Comparison of ENCODE assay signal across 8 cellular contexts in the genomic region with DNA sequence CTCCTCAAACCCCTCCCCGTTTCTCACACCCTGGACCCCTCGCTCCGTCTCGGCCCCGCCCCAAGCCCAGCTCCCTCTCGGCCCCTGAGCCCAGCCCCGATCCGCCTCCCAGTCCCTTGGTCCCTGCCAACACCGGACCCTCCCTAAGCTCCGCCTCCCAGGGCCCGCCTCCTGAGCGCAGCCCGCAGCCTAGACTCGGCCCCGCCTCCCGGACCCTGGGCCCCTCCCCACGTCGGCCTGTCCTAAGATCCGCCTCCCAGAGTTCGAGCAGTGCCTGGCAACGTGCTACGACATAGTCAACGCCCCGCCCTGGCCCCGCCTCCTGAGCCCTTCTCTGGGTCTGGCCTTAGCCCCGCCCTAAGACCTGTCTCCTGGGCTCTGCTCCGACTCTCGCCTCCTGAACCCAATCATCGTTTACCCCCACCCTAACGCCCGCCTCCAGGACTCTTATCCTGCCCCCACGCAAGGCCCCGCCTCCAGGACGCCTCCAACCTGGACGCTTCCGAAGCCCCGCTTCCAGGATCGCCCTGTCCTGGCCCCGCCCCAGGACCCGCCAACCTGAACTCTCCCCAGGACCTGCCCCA. TPM values are rescaled to one million over a fixed set of nuclear protein-coding genes. Genes with fewer than 3 reads are reported as not detected.
DNase-seq lines count a peak whose midpoint lies in the region; ATAC-seq lines count a peak whose summit lies in the region.
"Not testable (repeated sequence)": the region's sequence is repeated elsewhere in the genome, so short reads cannot be mapped to it uniquely, and the experiment has no call there.

No MANE protein-coding gene starts in this region.

- intact Hi-C loops in naive thymus-derived CD4-positive, alpha-beta T cell (cut with micrococcal nuclease), result loop anchor here (1.0 to 10.0 kb wide), 22 partner anchors 74 to 1954 kb away; a partner anchor contains a TSS

- peak overlapping the region; percentile 82 to 94 (median 91) for H3K4me3 Mint-ChIP-seq in naive thymus-derived CD4-positive, alpha-beta T cell
- peak overlapping the region; percentile 75 for H3K4me3 Mint-ChIP-seq in stimulated activated effector memory CD8-positive, alpha-beta T cell treated with anti-CD3 and anti-CD28 coated beads, Interleukin-12 subunit alpha, Interleukin-12 subunit beta, amount 100 ng/mL, for 72 hours

- peak overlapping the region; percentile 83 for H3K27ac ChIP-seq in naive thymus-derived CD4-positive, alpha-beta T cell (ENCODE audit: low read depth, low read length)

- H3K36me3 ChIP-seq in naive thymus-derived CD4-positive, alpha-beta T cell (ENCODE audit: control insufficient read depth in 2 of 3, insufficient read depth in 3 of 3, low read length in 3 of 3), result not testable (repeated sequence)

- not testable (repeated sequence) for H3K4me1 ChIP-seq in naive thymus-derived CD4-positive, alpha-beta T cell (ENCODE audit: control insufficient read depth in 2 of 2, insufficient read depth in 2 of 2, low read length in 2 of 2)

- not testable (repeated sequence) for H3K36me3 Mint-ChIP-seq in naive thymus-derived CD4-positive, alpha-beta T cell; stimulated activated effector memory CD8-positive, alpha-beta T cell treated with anti-CD3 and anti-CD28 coated beads, Interleukin-12 subunit alpha, Interleukin-12 subunit beta, amount 100 ng/mL, for 72 hours

- H3K9me3 Mint-ChIP-seq in naive thymus-derived CD4-positive, alpha-beta T cell; stimulated activated effector memory CD8-positive, alpha-beta T cell treated with anti-CD3 and anti-CD28 coated beads, Interleukin-12 subunit alpha, Interleukin-12 subunit beta, amount 100 ng/mL, for 72 hours: not testable (repeated sequence)

- CTCF ChIA-PET in naive thymus-derived CD4-positive, alpha-beta T cell (lab: Charles Lee), result not testable (repeated sequence)

- H3K4me1 Mint-ChIP-seq in naive thymus-derived CD4-positive, alpha-beta T cell, result peaks cover 6 to 18% (median 13%) of the 10 kb centered on the region in 7 donors
- H3K4me1 Mint-ChIP-seq in stimulated activated effector memory CD8-positive, alpha-beta T cell treated with anti-CD3 and anti-CD28 coated beads, Interleukin-12 subunit alpha, Interleukin-12 subunit beta, amount 100 ng/mL, for 72 hours, result peaks cover 16% of the 10 kb centered on the region

- not testable (repeated sequence) for H3K27me3 Mint-ChIP-seq in naive thymus-derived CD4-positive, alpha-beta T cell

- not testable (repeated sequence) for H3K27me3 ChIP-seq in naive thymus-derived CD4-positive, alpha-beta T cell (ENCODE audit: control insufficient read depth in 2 of 2, insufficient read depth in 2 of 2, low read length in 2 of 2)

- H3K27ac Mint-ChIP-seq in naive thymus-derived CD4-positive, alpha-beta T cell, result peak overlapping the region; percentile 86 to 99 (median 94)
- peak overlapping the region; percentile 81 for H3K27ac Mint-ChIP-seq in stimulated activated effector memory CD8-positive, alpha-beta T cell treated with anti-CD3 and anti-CD28 coated beads, Interleukin-12 subunit alpha, Interleukin-12 subunit beta, amount 100 ng/mL, for 72 hours

- peak overlapping the region; percentile 53 for H3K4me3 ChIP-seq in naive thymus-derived CD4-positive, alpha-beta T cell (ENCODE audit: low read length)

- DNase-seq in DMS79 treated with DMSO at 0.1 percent for 48 hours (lab: John Stamatoyannopoulos, UW) (peak; percentile 95), GOT3 (lab: John Stamatoyannopoulos, UW) (peak; percentile 99), LHCN-M2 (ENCODE audit: low read depth) (peak; percentile 97), RPMI7951 (ENCODE audit: low read depth) (peak; percentile 98), fibroblast of gingiva (ENCODE audit: low read depth) (peak; percentile 99)
- peak; percentile 97 to 99 for DNase-seq in activated T-helper 1 cell treated with anti-CD3 and anti-CD28 coated beads, Interleukin-2, amount 50 U/mL, for 16 hours (ENCODE audit: low read depth in 1 of 2, low spot score in 1 of 2)
- peak; percentile 97 to 100 (median 99) for DNase-seq in naive thymus-derived CD4-positive, alpha-beta T cell
- DNase-seq in stimulated activated effector memory CD8-positive, alpha-beta T cell treated with anti-CD3 and anti-CD28 coated beads, Interleukin-12 subunit alpha, Interleukin-12 subunit beta, amount 100 ng/mL, for 72 hours (ENCODE audit: low spot score in 2 of 2), result peak; percentile 93 to 99

- peak; percentile 80 for ATAC-seq in naive thymus-derived CD4-positive, alpha-beta T cell
- ATAC-seq in stimulated activated effector memory CD8-positive, alpha-beta T cell treated with anti-CD3 and anti-CD28 coated beads, Interleukin-12 subunit alpha, Interleukin-12 subunit beta, amount 100 ng/mL, for 72 hours, result peak; percentile 84

- not testable (repeated sequence) for H3K9me3 ChIP-seq in naive thymus-derived CD4-positive, alpha-beta T cell (ENCODE audit: control insufficient read depth in 2 of 3, low read length in 3 of 3)

- POLR2A ChIA-PET in naive thymus-derived CD4-positive, alpha-beta T cell (lab: Charles Lee), result interaction anchor here (0.7 kb wide), 1 partner anchor 30 kb away, joined by 3 read pairs; no protein-coding TSS in a partner anchor

RNA-seq across cellular contexts. Expression of a gene that starts 53.1 kb away (rescaled TPM):
- total RNA-seq in LHCN-M2 (2014; rRNA removed), result not detected in 2 replicates
- polyA plus RNA-seq in LHCN-M2 (2012), result not detected
- 1.2 and 1.3 TPM in 2 replicates for total RNA-seq in RPMI7951 (2014; rRNA removed; shearing (Covaris generic))
- not detected for total RNA-seq in naive thymus-derived CD4-positive, alpha-beta T cell
- under 1 TPM in 1 of 2 donors, not detected in 1; 0.26 TPM for polyA plus RNA-seq in naive thymus-derived CD4-positive, alpha-beta T cell

Comparison
In these comparisons a context has a peak if more than half of its experiments do, and no peak if none do; other contexts are left out.
1. Peak in every context shown above with its lines: DNase-seq, ATAC-seq, H3K4me3 ChIP-seq and H3K27ac ChIP-seq.